ENCODE assay signal across 15 cellular contexts in genomic region chrX:153057281-153057680, GRCh38. TPM values are rescaled to one million over a fixed set of nuclear protein-coding genes. Genes with fewer than 3 reads are reported as not detected.
A peak's percentile ranks its signal among the peaks of the same experiment; 100 is the strongest.
DNase-seq lines count a peak whose midpoint lies in the region; ATAC-seq and TF ChIP-seq lines count a peak whose summit lies in the region.
"Had no signal": no experiment of that assay in that cellular context is flagged by ENCODE, and none has a peak within 500 bp of the region (broad histone marks: within the 10 kb centered on the region; RNA-seq: fewer than 3 reads in every experiment).

No MANE protein-coding gene starts in this region.

- H2BK15ac ChIP-seq in IMR-90 (ENCODE audit: low read depth, low read length) = no peak overlapping the region

- DNase-seq in NCI-H345 (lab: John Stamatoyannopoulos, UW) = peak; percentile 31
- DNase-seq in NCI-H345 treated with DMSO at 0.1 percent for 48 hours (lab: John Stamatoyannopoulos, UW; ENCODE audit: unreplicated experiment) = no peak
- DNase-seq in IMR-90 = no peak
- no peak for DNase-seq in hepatocyte (ENCODE audit: low spot score)
- no peak for DNase-seq in progenitor cell of endocrine pancreas (ENCODE audit: low spot score, unreplicated experiment)
- no peak for DNase-seq in activated CD8-positive, alpha-beta memory T cell treated with anti-CD3 and anti-CD28 coated beads, Interleukin-2, amount 50 U/mL, for 48 hours
- DNase-seq in SKM-1 treated with dmso at 0.1 percent for 144 hours (lab: John Stamatoyannopoulos, UW; ENCODE audit: unreplicated experiment) = no peak
- DNase-seq in activated gamma-delta T cell (lab: John Stamatoyannopoulos, UW) = no peak
- DNase-seq: NCI-H1436 treated with DMSO at 0.1 percent for 48 hours; NCI-H526; NK-92 treated with Interleukin-12 subunit alpha and Interleukin-12 subunit beta, amount 100 ng/mL, for 24 hours had no signal

- H3K23ac ChIP-seq in IMR-90 (ENCODE audit: low read depth, low read length) = no peak overlapping the region

- no peaks in the 10 kb centered on the region for H4K20me1 ChIP-seq in IMR-90 (ENCODE audit: insufficient read depth, low read length)
- no peaks in the 10 kb centered on the region for H4K20me1 ChIP-seq in hepatocyte (ENCODE audit: insufficient read depth, poor library complexity, severe bottlenecking)

- in situ Hi-C loops in IMR-90 (cut with MboI; ENCODE audit: low sequenced_read_pairs) = no loop called here

- H2AFZ ChIP-seq in IMR-90 (replicated peaks; ENCODE audit: low read length, poor library complexity) (no peak overlapping the region), hepatocyte (no peak overlapping the region)

- no peaks in the 10 kb centered on the region for H3K79me2 ChIP-seq in hepatocyte

- intact Hi-C loops in IMR-90 (cut with micrococcal nuclease) = no loop called here

- no peak overlapping the region for H3K27ac Mint-ChIP-seq in progenitor cell of endocrine pancreas

- no peak overlapping the region for H3K27ac ChIP-seq in IMR-90 (ENCODE audit: insufficient read depth, low read length)
- H3K27ac ChIP-seq in hepatocyte = no peak overlapping the region

- TF ChIP-seq CTCF in IMR-90 (conservative IDR thresholded peaks at IDR 0.05; ENCODE audit: low read depth, low read length) = no peak
- TF ChIP-seq CTCF in hepatocyte (IDR thresholded peaks at IDR 0.05; ENCODE audit: poor library complexity) = no peak
- no peak for TF ChIP-seq CTCF in progenitor cell of endocrine pancreas (IDR thresholded peaks at IDR 0.05; ENCODE audit: unreplicated experiment)

- no peak overlapping the region for H4K5ac ChIP-seq in IMR-90 (ENCODE audit: low read depth, low read length)

- H4K8ac ChIP-seq in IMR-90 (ENCODE audit: low read depth in 2 of 2, low read length in 2 of 2) = no peak overlapping the region

- no peak overlapping the region for H3K14ac ChIP-seq in IMR-90 (replicated peaks; ENCODE audit: low read depth, low read length)

- H2BK120ac ChIP-seq in IMR-90 (ENCODE audit: low read depth, low read length) = no peak overlapping the region

- H3K36me3 Mint-ChIP-seq in progenitor cell of endocrine pancreas (ENCODE audit: insufficient read depth) = peaks cover 3% of the 10 kb centered on the region
- H3K36me3 Mint-ChIP-seq: IgD-negative memory B cell had no signal

- no peak for ATAC-seq in IMR-90 (ENCODE audit: low read depth)
- ATAC-seq: A549 had no signal

- no peaks in the 10 kb centered on the region for H3K79me1 ChIP-seq in IMR-90 (ENCODE audit: low read depth in 1 of 2, low read length in 2 of 2)

- H3K56ac ChIP-seq in IMR-90 (ENCODE audit: extremely low read depth, insufficient read depth, low read length) = no peak overlapping the region

- no peak overlapping the region for H4K91ac ChIP-seq in IMR-90 (ENCODE audit: insufficient read depth, low read depth, low read length)

- no peak overlapping the region for H3K9ac ChIP-seq in IMR-90 (ENCODE audit: low read depth, low read length)

- no peaks in the 10 kb centered on the region for H3K9me2 ChIP-seq in hepatocyte (replicated peaks; ENCODE audit: insufficient read depth)

- POLR2A ChIA-PET in IMR-90 (lab: Charles Lee; ENCODE audit: unreplicated experiment) = no interaction called here

- H3K4me2 ChIP-seq in IMR-90 (ENCODE audit: low read depth, low read length) (no peak overlapping the region), hepatocyte (peak overlapping the region; percentile 82)

- no peak for TF ChIP-seq RAD21 in IMR-90 (IDR thresholded peaks at IDR 0.05; ENCODE audit: low read length)

- TF ChIP-seq POLR2A in IMR-90 (IDR thresholded peaks at IDR 0.05; ENCODE audit: low read depth, low read length) = no peak

- H2BK20ac ChIP-seq in IMR-90 (ENCODE audit: low read depth, low read length) = no peak overlapping the region

- H3K4me1 ChIP-seq in IMR-90 (ENCODE audit: control insufficient read depth, insufficient read depth, low read length) (no peaks in the 10 kb centered on the region), hepatocyte (ENCODE audit: insufficient read depth) (peaks cover 6% of the 10 kb centered on the region)

- whole genome bisulfite sequencing in IMR-90 (ENCODE audit: extremely low coverage in 2 of 2, insufficient read length in 1 of 2), 2 experiments = 76% methylated on average over 8 of the region's 11 CpGs; no CpG with 5 or more reads in 1 of the 2 experiments
- WGBS in hepatocyte (ENCODE audit: low lambda C conversion rate, missing lambda C conversion rate) = 85% methylated on average over 11 of the region's 11 CpGs

- H2AK9ac ChIP-seq in IMR-90 (replicated peaks; ENCODE audit: low read depth, low read length, poor library complexity) = peak overlapping the region; percentile 24

- H3K4me1 Mint-ChIP-seq in progenitor cell of endocrine pancreas (ENCODE audit: low read depth) = peaks cover 6% of the 10 kb centered on the region

- no peak overlapping the region for H2AK5ac ChIP-seq in IMR-90 (ENCODE audit: low read depth, low read length)

- no TSS peak for BruUV-seq in IMR-90 (replicated peaks; lab: Mats Ljungman, UMichigan)

- H3K4ac ChIP-seq in IMR-90 (ENCODE audit: low read depth, low read length) = no peak overlapping the region

- dilution Hi-C loops in IMR-90 (cut with HindIII; ENCODE audit: low sequenced_read_pairs, unreplicated experiment) = no loop called here

- H3K9me1 ChIP-seq in IMR-90 (ENCODE audit: insufficient read depth, low read length) = no peaks in the 10 kb centered on the region

- H3K9me3 Mint-ChIP-seq in progenitor cell of endocrine pancreas (ENCODE audit: low read depth) = peaks cover 7% of the 10 kb centered on the region
- H3K9me3 Mint-ChIP-seq: IgD-negative memory B cell had no signal

- H3K27me3 ChIP-seq in IMR-90 (ENCODE audit: control insufficient read depth, insufficient read depth, low read length) = peaks cover 20% of the 10 kb centered on the region
- no peaks in the 10 kb centered on the region for H3K27me3 ChIP-seq in hepatocyte

- CTCF ChIA-PET in IMR-90 (lab: Yijun Ruan, JAX) = no interaction called here

- H3K18ac ChIP-seq in IMR-90 (ENCODE audit: low read depth, low read length) = no peak overlapping the region

- H3K9me3 ChIP-seq in IMR-90 (ENCODE audit: control insufficient read depth, insufficient read depth, low read length) (peaks cover 4% of the 10 kb centered on the region; the same call in 1 of the 2 replicates), hepatocyte (ENCODE audit: low read depth) (no peaks in the 10 kb centered on the region)
- H3K9me3 ChIP-seq: A549 had no signal

- H3K27me3 Mint-ChIP-seq in progenitor cell of endocrine pancreas = peaks cover 3% of the 10 kb centered on the region
- H3K27me3 Mint-ChIP-seq: IgD-negative memory B cell had no signal

- no peaks in the 10 kb centered on the region for H3K36me3 ChIP-seq in IMR-90 (ENCODE audit: control insufficient read depth, insufficient read depth, low read length)
- no peaks in the 10 kb centered on the region for H3K36me3 ChIP-seq in hepatocyte (replicated peaks; ENCODE audit: insufficient read depth, low read depth)

- H3K4me3 Mint-ChIP-seq in progenitor cell of endocrine pancreas (ENCODE audit: low read depth) = peak overlapping the region; percentile 65

- H3K4me3 ChIP-seq in IMR-90 (ENCODE audit: insufficient read depth, low read depth, low read length) (no peak overlapping the region), hepatocyte (no peak overlapping the region)

- no peak overlapping the region for H2BK5ac ChIP-seq in IMR-90 (ENCODE audit: low read depth, low read length, poor library complexity, severe bottlenecking)

TF ChIP-seq in IMR-90, 13 proteins besides CTCF, POLR2A, EP300 and RAD21:
- no peak for TF ChIP-seq BHLHE40 (IDR thresholded peaks at IDR 0.05; ENCODE audit: low read depth, low read length)
- TF ChIP-seq MAZ (IDR thresholded peaks at IDR 0.05; ENCODE audit: borderline replicate concordance, low read depth, low read length) = no peak
- TF ChIP-seq CEBPB (IDR thresholded peaks at IDR 0.05; ENCODE audit: low read depth, low read length) = no peak
- no peak for TF ChIP-seq CHD1 (IDR thresholded peaks at IDR 0.05; ENCODE audit: low read depth, low read length)
- TF ChIP-seq ELK1 (IDR thresholded peaks at IDR 0.05; ENCODE audit: borderline replicate concordance, low read depth, low read length) = no peak
- no peak for TF ChIP-seq FOS (IDR thresholded peaks at IDR 0.05; ENCODE audit: low read depth, low read length)
- TF ChIP-seq MXI1 (IDR thresholded peaks at IDR 0.05; ENCODE audit: borderline replicate concordance, low read depth, low read length) = no peak
- no peak for TF ChIP-seq USF2 (IDR thresholded peaks at IDR 0.05; ENCODE audit: low read depth, low read length)
- TF ChIP-seq SMC3 (IDR thresholded peaks at IDR 0.05; ENCODE audit: low read depth, low read length) = no peak
- TF ChIP-seq NFE2L2 (IDR thresholded peaks at IDR 0.05; ENCODE audit: low read depth, low read length) = no peak

RNA-seq across cellular contexts. Expression of gene PNMA3, which starts 1.0 kb away (rescaled TPM):
- total RNA-seq in IMR-90 (2012; rRNA removed) = not detected in 2 replicates
- polyA plus RNA-seq in IMR-90 (2012; rRNA removed) = 0.03 TPM in 1 of 2 replicates, not detected in the other
- polyA plus RNA-seq in IMR-90 (2012; cell fraction: cytosol; rRNA removed) = not detected in 2 replicates
- 0.22 and 0.23 TPM in 2 replicates for polyA plus RNA-seq in IMR-90 (2012; cell fraction: nucleus; rRNA removed; ENCODE audit: low replicate concordance)
- total RNA-seq in hepatocyte = 14.4 and 19.1 TPM in 2 replicates
- 18.4 and 20.0 TPM in 2 replicates for polyA plus RNA-seq in hepatocyte
- total RNA-seq in progenitor cell of endocrine pancreas = 31.1 and 32.8 TPM in 2 replicates
- total RNA-seq: G401, LHCN-M2 had no signal
- polyA plus RNA-seq: IgD-negative memory B cell had no signal

RNA-seq across cellular contexts. Expression of gene PNMA6A, which starts 15.0 kb away (rescaled TPM):
- total RNA-seq in IMR-90 (2012; rRNA removed) (0.18 and 0.28 TPM in 2 replicates), hepatocyte (4.5 and 10.2 TPM in 2 replicates), progenitor cell of endocrine pancreas (6.9 and 7.0 TPM in 2 replicates)
- polyA plus RNA-seq in IMR-90 (2012; rRNA removed) (0.21 and 0.37 TPM in 2 replicates), hepatocyte (11.8 and 12.4 TPM in 2 replicates)
- polyA plus RNA-seq in IMR-90 (2012; cell fraction: cytosol; rRNA removed) = 0.44 and 0.52 TPM in 2 replicates
- 0.66 and 1.0 TPM in 2 replicates for polyA plus RNA-seq in IMR-90 (2012; cell fraction: nucleus; rRNA removed; ENCODE audit: low replicate concordance)
- total RNA-seq: LHCN-M2 had no signal

Comparison
In these comparisons a context has a peak if more than half of its experiments do, and no peak if none do; other contexts are left out.
1. RNA of gene PNMA3, which starts 1.0 kb away (total RNA-seq): 31.1 to 32.8 TPM in progenitor cell of endocrine pancreas and 14.4 to 19.1 TPM in hepatocyte; not detected in IMR-90; every median in the first group is over 10 times any median in the second.